Comparison of ENCODE assay signal across 11 cellular contexts in genomic region chr1:178412400-178412770, GRCh38.
DNase-seq lines count a peak whose midpoint lies in the region; ATAC-seq and TF ChIP-seq lines count a peak whose summit lies in the region.
"Had no signal": no experiment of that assay in that cellular context is flagged by ENCODE, and none has a peak within 500 bp of the region (broad histone marks: within the 10 kb centered on the region; RNA-seq: fewer than 3 reads in every experiment).

No MANE protein-coding gene starts in this region.

- H3K4me3 ChIP-seq in adrenal gland = no peak overlapping the region
- H3K4me3 ChIP-seq: HAP-1 had no signal

- TF ChIP-seq POLR2A in adrenal gland (IDR thresholded peaks at IDR 0.05) = no peak

- H3K4me3 Mint-ChIP-seq in naive B cell = peak overlapping the region in 5 of 8 donors; percentile 2 to 82 (median 44)
- H3K4me3 Mint-ChIP-seq: dendritic cell treated with granulocyte-macrophage colony-stimulating factor and Interleukin-4, amounts not matched to agents 40 ng/mL and 50 ng/mL, for 4 days had no signal

- H3K27me3 Mint-ChIP-seq in naive B cell = no peaks in the 10 kb centered on the region
- H3K27me3 Mint-ChIP-seq: dendritic cell treated with granulocyte-macrophage colony-stimulating factor and Interleukin-4, amounts not matched to agents 40 ng/mL and 50 ng/mL, for 4 days had no signal

- H3K36me3 Mint-ChIP-seq in naive B cell = peaks cover 12 to 22% of the 10 kb centered on the region in 2 donors

- H3K4me1 ChIP-seq in adrenal gland (replicated peaks in 1 of 2) = no peaks in the 10 kb centered on the region
- H3K4me1 ChIP-seq: HAP-1 had no signal

- peak; percentile 2 for DNase-seq in naive B cell
- DNase-seq in LoVo (ENCODE audit: low spot score) = no peak
- no peak for DNase-seq in kidney tubule cell (ENCODE audit: low spot score)
- no peak for DNase-seq in hepatic stellate cell (ENCODE audit: low spot score)
- DNase-seq in adrenal gland = no peak
- DNase-seq: activated gamma-delta T cell had no signal

- intact Hi-C loops in adrenal gland (cut with DNase I) = no loop called here

- no peak for TF ChIP-seq CTCF in adrenal gland (IDR thresholded peaks at IDR 0.05)

- 70 to 82% (median 76%) methylated on average over 1 of the region's 1 CpG for WGBS in adrenal gland, 4 donors

- H3K27ac Mint-ChIP-seq in naive B cell = peak overlapping the region in 2 of 6 donors; percentile 14 to 24
- H3K27ac Mint-ChIP-seq: dendritic cell treated with granulocyte-macrophage colony-stimulating factor and Interleukin-4, amounts not matched to agents 40 ng/mL and 50 ng/mL, for 4 days had no signal

- no peaks in the 10 kb centered on the region for H3K9me3 ChIP-seq in adrenal gland (replicated peaks in 1 of 3)
- H3K9me3 ChIP-seq: HAP-1 had no signal

- H3K27ac ChIP-seq in adrenal gland = no peak overlapping the region

- no peaks in the 10 kb centered on the region for H3K27me3 ChIP-seq in adrenal gland

- ATAC-seq in GM19035 (IDR thresholded peaks at IDR 0.05; ENCODE audit: unreplicated experiment) (peak; percentile 88), GM21825 (IDR thresholded peaks at IDR 0.05; ENCODE audit: unreplicated experiment) (peak; percentile 75), HG03196 (IDR thresholded peaks at IDR 0.05; ENCODE audit: unreplicated experiment) (peak; percentile 89), naive B cell (ENCODE audit: low read depth in 2 of 2) (peak; percentile 23 to 58)

- peaks cover 4 to 22% (median 10%) of the 10 kb centered on the region in 7 donors for H3K9me3 Mint-ChIP-seq in naive B cell

- peaks cover 14 to 27% (median 22%) of the 10 kb centered on the region in 3 donors for H3K4me1 Mint-ChIP-seq in naive B cell

- H3K36me3 ChIP-seq in adrenal gland (replicated peaks in 1 of 2) = no peaks in the 10 kb centered on the region
- H3K36me3 ChIP-seq: HAP-1 had no signal
